Comparison of ENCODE assay signal across 23 cellular contexts in genomic region chr11:115148101-115148500, GRCh38.
"Had no signal": no experiment of that assay in that cellular context is flagged by ENCODE, and none has a peak within 500 bp of the region (broad histone marks: within the 10 kb centered on the region; RNA-seq: fewer than 3 reads in every experiment).

No MANE protein-coding gene starts in this region.

- ATAC-seq: activated naive CD4-positive, alpha-beta T cell treated with anti-CD3 and anti-CD28 coated beads, Interleukin-2, amount 50 U/mL, for 72 hours; activated T-cell treated with anti-CD3 and anti-CD28 coated beads, Interleukin-2, amount 50 U/mL, for 72 hours; naive thymus-derived CD8-positive, alpha-beta T cell had no signal

- H3K9me3 ChIP-seq: heart left ventricle, thoracic aorta, upper lobe of left lung had no signal

- H3K4me1 Mint-ChIP-seq: activated B cell treated with CpG ODN at 0.5 μM for 24 hours, neural crest cell had no signal

- H3K27ac Mint-ChIP-seq: activated B cell treated with CpG ODN at 0.5 μM for 24 hours; activated naive CD4-positive, alpha-beta T cell treated with anti-CD3 and anti-CD28 coated beads, Interleukin-2, amount 50 U/mL, for 72 hours; activated T-cell treated with anti-CD3 and anti-CD28 coated beads, Interleukin-2, amount 50 U/mL, for 72 hours had no signal

- H3K36me3 ChIP-seq: heart left ventricle, thoracic aorta, upper lobe of left lung had no signal

- H3K4me3 Mint-ChIP-seq: activated B cell treated with CpG ODN at 0.5 μM for 24 hours; activated T-cell treated with anti-CD3 and anti-CD28 coated beads, Interleukin-2, amount 50 U/mL, for 72 hours; immature natural killer cell; naive thymus-derived CD8-positive, alpha-beta T cell; neural crest cell had no signal

- H3K9me3 Mint-ChIP-seq: immature natural killer cell, neural crest cell had no signal

- H3K27ac ChIP-seq: coronary artery, dorsolateral prefrontal cortex, heart left ventricle, thoracic aorta, upper lobe of left lung had no signal

- DNase-seq: activated B cell treated with CpG ODN at 0.5 μM for 24 hours; activated CD4-positive, alpha-beta T cell treated with anti-CD3 and anti-CD28 coated beads, Interleukin-2, amount 50 U/mL, for 4 hours; activated naive CD4-positive, alpha-beta T cell; activated T-cell treated with anti-CD3 and anti-CD28 coated beads for 4 hours; activated T-cell treated with anti-CD3 and anti-CD28 coated beads, Interleukin-2, amount 50 U/mL, for 72 hours; cerebellar nuclear complex; dorsolateral prefrontal cortex; effector memory CD4-positive, alpha-beta T cell; erythroblast; heart left ventricle; hypothalamus; immature natural killer cell; midbrain; naive thymus-derived CD8-positive, alpha-beta T cell; occipital lobe; right cardiac atrium; stimulated activated CD4-positive, alpha-beta T cell treated with anti-CD3 and anti-CD28 coated beads, Interleukin-2, amount 100 ng/mL, for 48 hours; stimulated activated naive CD4-positive, alpha-beta T cell treated with Interleukin-2 at 50 U/mL for 16 hours; upper lobe of left lung had no signal

- H3K27me3 ChIP-seq: upper lobe of left lung had no signal

- H3K4me3 ChIP-seq: coronary artery, dorsolateral prefrontal cortex, heart left ventricle, thoracic aorta, upper lobe of left lung had no signal

- H3K4me1 ChIP-seq: heart left ventricle, upper lobe of left lung had no signal

- H3K36me3 Mint-ChIP-seq: activated naive CD4-positive, alpha-beta T cell treated with anti-CD3 and anti-CD28 coated beads, Interleukin-2, amount 50 U/mL, for 72 hours; immature natural killer cell; naive thymus-derived CD8-positive, alpha-beta T cell had no signal
